Comparison of ENCODE assay signal across 8 cellular contexts in the genomic region with DNA sequence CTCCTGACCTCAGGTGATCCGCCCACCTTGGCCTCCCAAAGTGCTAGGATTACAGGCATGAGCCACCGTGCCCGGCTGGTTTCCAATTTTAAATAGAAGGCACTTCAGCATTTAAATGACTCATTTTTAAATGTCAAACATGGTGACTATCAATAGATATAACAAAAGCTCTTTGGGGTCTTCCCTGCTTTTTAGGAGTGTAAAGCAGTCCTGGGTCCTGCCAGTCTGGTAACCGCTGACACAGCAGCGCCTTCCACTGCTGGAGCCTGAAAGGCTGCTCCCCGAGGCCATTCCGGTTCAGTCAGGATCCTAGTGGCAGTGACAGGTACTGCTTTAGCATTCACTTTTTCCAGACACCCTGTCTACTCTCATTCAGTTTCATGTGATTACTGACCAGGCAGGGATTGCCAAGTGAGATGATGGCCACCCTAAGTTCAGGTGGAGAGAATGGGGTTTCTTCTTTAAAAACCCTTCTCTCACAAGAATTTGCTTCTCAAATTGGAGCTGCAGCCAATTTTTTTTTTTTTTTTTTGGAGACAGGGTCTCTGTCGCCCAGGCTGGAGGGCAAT. TPM values are rescaled to one million over a fixed set of nuclear protein-coding genes. Genes with fewer than 3 reads are reported as not detected.
DNase-seq lines count a peak whose midpoint lies in the region; ATAC-seq, FAIRE-seq and TF ChIP-seq lines count a peak whose summit lies in the region.

No MANE protein-coding gene starts in this region.

- H3K4me3 Mint-ChIP-seq in activated CD4-positive, alpha-beta T cell treated with anti-CD3 and anti-CD28 coated beads, Interleukin-2, amount 10 ng/mL, durations not matched to agents 7 days and 5 days: peak overlapping the region; percentile 67
- peak overlapping the region in 7 of 8 donors; percentile 21 to 61 (median 40) for H3K4me3 Mint-ChIP-seq in naive B cell

- ATAC-seq in naive B cell (ENCODE audit: low read depth in 2 of 2) (peak; percentile 39 to 46), GM19467 (IDR thresholded peaks at IDR 0.05; ENCODE audit: unreplicated experiment) (no peak)

- TF ChIP-seq CTCF in GM12873 (IDR thresholded peaks at IDR 0.05; ENCODE audit: insufficient read depth, low read depth, low read length, missing control alignments): peak; percentile 81

- peak; percentile 61 for DNase-seq in A172 (ENCODE audit: low spot score)
- peak; percentile 61 for DNase-seq in NCI-H345 (lab: John Stamatoyannopoulos, UW)
- peak; percentile 76 for DNase-seq in activated CD4-positive, alpha-beta T cell treated with anti-CD3 and anti-CD28 coated beads, Interleukin-2, amount 10 ng/mL, durations not matched to agents 7 days and 5 days
- peak; percentile 78 for DNase-seq in ecto neural progenitor cell (ENCODE audit: low spot score)
- DNase-seq in naive B cell: no peak
- DNase-seq in urothelium cell line (ENCODE audit: low spot score): peak; percentile 68

- peak overlapping the region; percentile 85 for H3K27ac Mint-ChIP-seq in activated CD4-positive, alpha-beta T cell treated with anti-CD3 and anti-CD28 coated beads, Interleukin-2, amount 10 ng/mL, durations not matched to agents 7 days and 5 days
- peak overlapping the region in 4 of 6 donors; percentile 30 to 83 (median 58) for H3K27ac Mint-ChIP-seq in naive B cell

- peaks cover 25% of the 10 kb centered on the region for H3K36me3 Mint-ChIP-seq in activated CD4-positive, alpha-beta T cell treated with anti-CD3 and anti-CD28 coated beads, Interleukin-2, amount 10 ng/mL, durations not matched to agents 7 days and 5 days (ENCODE audit: low read depth)
- H3K36me3 Mint-ChIP-seq in naive B cell: no peaks in the 10 kb centered on the region

- POLR2A ChIA-PET in activated CD4-positive, alpha-beta T cell treated with anti-CD3 and anti-CD28 coated beads, Interleukin-2, amount 10 ng/mL, durations not matched to agents 7 days and 5 days (lab: Charles Lee): interaction anchor here (0.6 kb wide), 1 partner anchor 706 kb away, joined by 4 read pairs; no protein-coding TSS in a partner anchor

- H3K27me3 Mint-ChIP-seq in activated CD4-positive, alpha-beta T cell treated with anti-CD3 and anti-CD28 coated beads, Interleukin-2, amount 10 ng/mL, durations not matched to agents 7 days and 5 days: no peaks in the 10 kb centered on the region
- H3K27me3 Mint-ChIP-seq in naive B cell: no peaks in the 10 kb centered on the region

- CTCF ChIA-PET in activated CD4-positive, alpha-beta T cell treated with anti-CD3 and anti-CD28 coated beads, Interleukin-2, amount 10 ng/mL, durations not matched to agents 7 days and 5 days (lab: Charles Lee): interaction anchor here (0.8 to 3.7 kb wide), 9 partner anchors 9 to 84 kb away, joined by 3 to 24 read pairs (median 4); a partner anchor contains a TSS

- no peak for FAIRE-seq in urothelium cell line (lab: Jason Lieb, UNC)

- no peaks in the 10 kb centered on the region for H3K9me3 Mint-ChIP-seq in activated CD4-positive, alpha-beta T cell treated with anti-CD3 and anti-CD28 coated beads, Interleukin-2, amount 10 ng/mL, durations not matched to agents 7 days and 5 days
- H3K9me3 Mint-ChIP-seq in naive B cell: no peaks in the 10 kb centered on the region

- H3K4me1 Mint-ChIP-seq in activated CD4-positive, alpha-beta T cell treated with anti-CD3 and anti-CD28 coated beads, Interleukin-2, amount 10 ng/mL, durations not matched to agents 7 days and 5 days: peaks cover 79% of the 10 kb centered on the region
- peaks cover 59 to 84% (median 72%) of the 10 kb centered on the region in 3 donors for H3K4me1 Mint-ChIP-seq in naive B cell

RNA-seq across cellular contexts. Expression of a gene that starts 5.1 kb away (rescaled TPM):
- 33.8 and 38.1 TPM in 2 replicates for total RNA-seq in A172 (2014; rRNA removed; shearing (Covaris generic))
- total RNA-seq in activated CD4-positive, alpha-beta T cell treated with anti-CD3 and anti-CD28 coated beads, Interleukin-2, amount 10 ng/mL, durations not matched to agents 7 days and 5 days: 10 to 100 TPM; 78.3 to 79.4 TPM
- 10 to 100 TPM; 24.3 to 39.9 (median 28.3) TPM for polyA plus RNA-seq in naive B cell (ENCODE audit: low read depth in 6 of 6)

RNA-seq across cellular contexts. Expression of a gene that starts 16.7 kb away (rescaled TPM):
- 25.8 and 28.9 TPM in 2 replicates for total RNA-seq in A172 (2014; rRNA removed; shearing (Covaris generic))
- 10 to 100 TPM; 32.5 to 35.1 TPM for total RNA-seq in activated CD4-positive, alpha-beta T cell treated with anti-CD3 and anti-CD28 coated beads, Interleukin-2, amount 10 ng/mL, durations not matched to agents 7 days and 5 days
- polyA plus RNA-seq in naive B cell (ENCODE audit: low read depth in 6 of 6): 10 to 100 TPM; 15.7 to 19.7 (median 17.8) TPM

RNA-seq across cellular contexts. Expression of a gene that starts 31.3 kb away (rescaled TPM):
- total RNA-seq in A172 (2014; rRNA removed; shearing (Covaris generic)): not detected in 2 replicates
- 10 to 100 TPM; 11.6 to 12.6 TPM for total RNA-seq in activated CD4-positive, alpha-beta T cell treated with anti-CD3 and anti-CD28 coated beads, Interleukin-2, amount 10 ng/mL, durations not matched to agents 7 days and 5 days
- 1 to 10 TPM; 3.1 to 10.0 (median 5.1) TPM for polyA plus RNA-seq in naive B cell (ENCODE audit: low read depth in 6 of 6)

RNA-seq across cellular contexts. Expression of a gene that starts 59.6 kb away (rescaled TPM):
- 23.7 and 24.1 TPM in 2 replicates for total RNA-seq in A172 (2014; rRNA removed; shearing (Covaris generic))
- 1 to 10 TPM; 7.9 to 8.4 TPM for total RNA-seq in activated CD4-positive, alpha-beta T cell treated with anti-CD3 and anti-CD28 coated beads, Interleukin-2, amount 10 ng/mL, durations not matched to agents 7 days and 5 days
- polyA plus RNA-seq in naive B cell (ENCODE audit: low read depth in 6 of 6): 1 to 10 TPM in 5 of 6 donors, under 1 TPM in 1; 0.51 to 2.0 (median 1.2) TPM

Comparison
In these comparisons a context has a peak if more than half of its experiments do, and no peak if none do; other contexts are left out.
1. RNA of a gene that starts 31.3 kb away (total RNA-seq): 11.6 to 12.6 TPM in activated CD4-positive, alpha-beta T cell treated with anti-CD3 and anti-CD28 coated beads, Interleukin-2, amount 10 ng/mL, durations not matched to agents 7 days and 5 days; not detected in A172; every median in the first group is over 10 times any median in the second.